ENCODE assay signal across 8 cellular contexts in the genomic region with DNA sequence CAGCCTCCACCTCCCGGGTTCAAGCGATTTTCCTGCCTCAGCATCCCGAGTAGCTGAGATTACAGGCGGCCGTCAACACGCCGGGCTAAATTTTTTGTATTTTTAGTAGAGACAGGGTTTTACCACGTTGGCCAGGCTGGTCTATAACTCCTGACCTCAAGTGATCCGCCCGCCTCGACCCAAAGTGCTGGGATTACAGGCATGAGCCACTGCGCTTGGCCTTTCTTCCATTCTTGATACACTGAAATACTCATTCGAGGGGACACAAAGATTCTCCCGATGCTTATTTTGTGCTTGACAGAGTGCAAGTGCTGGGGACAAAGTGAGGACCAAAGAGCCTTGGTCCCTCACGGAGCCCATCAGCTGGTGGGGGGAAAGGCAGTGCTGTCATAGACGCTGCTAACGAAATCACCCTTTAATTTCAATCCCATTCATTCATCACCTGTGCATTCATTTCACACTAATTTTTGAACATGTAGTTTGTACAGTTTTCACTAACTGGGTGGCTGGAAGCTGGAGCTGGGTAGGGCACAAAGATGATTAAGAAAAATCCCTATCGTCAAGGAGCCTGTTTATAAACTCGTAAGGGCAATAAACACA. TPM values are rescaled to one million over a fixed set of nuclear protein-coding genes. Genes with fewer than 3 reads are reported as not detected.
A peak's percentile ranks its signal among the peaks of the same experiment; 100 is the strongest.
DNase-seq lines count a peak whose midpoint lies in the region; ATAC-seq, FAIRE-seq and TF ChIP-seq lines count a peak whose summit lies in the region.

No MANE protein-coding gene starts in this region.

- FAIRE-seq in HepG2 (lab: Jason Lieb, UNC) (no peak), H54 (lab: Jason Lieb, UNC) (no peak)

- ATAC-seq in activated T-cell treated with anti-CD3 and anti-CD28 coated beads, Interleukin-2, amount 50 U/mL, for 4 hours: no peak
- ATAC-seq in activated naive CD8-positive, alpha-beta T cell treated with anti-CD3 and anti-CD28 coated beads, Interleukin-2, amount 50 U/mL, for 24 hours: no peak
- ATAC-seq in HepG2 (no peak), thoracic aorta (ENCODE audit: insufficient number of reproducible peaks, low FRiP score, low read depth) (no peak), HG03196 (IDR thresholded peaks at IDR 0.05; ENCODE audit: unreplicated experiment) (no peak)

- 27% methylated on average over 17 of the region's 19 CpGs for WGBS in HepG2 (ENCODE audit: low lambda C conversion rate)

- POLR2A ChIA-PET in HepG2 (lab: Yijun Ruan, JAX): interaction anchor here (0.6 to 1.6 kb wide), 2 partner anchors 105 to 297 kb away, joined by 3 to 4 read pairs; no protein-coding TSS in a partner anchor

- H4K20me1 ChIP-seq in HepG2 (ENCODE audit: insufficient read depth, low read length): peaks cover 28% of the 10 kb centered on the region

- TF ChIP-seq EP300 in HepG2 (IDR thresholded peaks at IDR 0.05; ENCODE audit: low read depth in 2 of 2, low read length in 2 of 2) (no peak), HepG2 (CRISPR knock-in tag; IDR thresholded peaks at IDR 0.05; ENCODE audit: borderline replicate concordance) (no peak)

- no peak for TF ChIP-seq RAD21 in HepG2 (CRISPR knock-in tag; IDR thresholded peaks at IDR 0.05)

- H3K9ac ChIP-seq in HepG2 (ENCODE audit: insufficient read depth, low read depth, low read length): peak overlapping the region; percentile 94; the same call in 1 of the 2 replicates

- no peak for DNase-seq in activated T-cell treated with anti-CD3 and anti-CD28 coated beads, Interleukin-2, amount 50 U/mL, for 4 hours
- DNase-seq in activated T-cell treated with anti-CD3 and anti-CD28 coated beads for 4 hours (no peak), HepG2 (ENCODE audit: low spot score) (no peak), thoracic aorta (ENCODE audit: low spot score) (no peak), H54 (ENCODE audit: insufficient read length, low spot score) (no peak), KG1 (lab: John Stamatoyannopoulos, UW) (no peak)
- DNase-seq in activated naive CD8-positive, alpha-beta T cell treated with anti-CD3 and anti-CD28 coated beads, Interleukin-2, amount 50 U/mL, for 24 hours: no peak

- no peaks in the 10 kb centered on the region for H3K9me3 Mint-ChIP-seq in activated T-cell treated with anti-CD3 and anti-CD28 coated beads, Interleukin-2, amount 50 U/mL, for 4 hours
- no peaks in the 10 kb centered on the region for H3K9me3 Mint-ChIP-seq in activated naive CD8-positive, alpha-beta T cell treated with anti-CD3 and anti-CD28 coated beads, Interleukin-2, amount 50 U/mL, for 24 hours

- H3K4me1 ChIP-seq in HepG2 (ENCODE audit: insufficient read depth, low read length) (peaks cover 38% of the 10 kb centered on the region), thoracic aorta (ENCODE audit: control insufficient read depth in 1 of 2, low read depth in 2 of 2) (peaks cover 23 to 39% of the 10 kb centered on the region in 2 donors)

- H3K36me3 ChIP-seq in HepG2 (replicated peaks in 1 of 2; ENCODE audit: control insufficient read depth in 1 of 2, insufficient read depth in 2 of 2, low read length in 2 of 2) (no peaks in the 10 kb centered on the region), thoracic aorta (no peaks in the 10 kb centered on the region)

- TF ChIP-seq CTCF in HepG2 (CRISPR knock-in tag; IDR thresholded peaks at IDR 0.05): no peak
- no peak for TF ChIP-seq CTCF in thoracic aorta (IDR thresholded peaks at IDR 0.05)

- H3K27me3 Mint-ChIP-seq in activated T-cell treated with anti-CD3 and anti-CD28 coated beads, Interleukin-2, amount 50 U/mL, for 4 hours (ENCODE audit: low read depth): peaks cover 2% of the 10 kb centered on the region
- no peaks in the 10 kb centered on the region for H3K27me3 Mint-ChIP-seq in activated naive CD8-positive, alpha-beta T cell treated with anti-CD3 and anti-CD28 coated beads, Interleukin-2, amount 50 U/mL, for 24 hours

- peaks cover 17% of the 10 kb centered on the region for H3K36me3 Mint-ChIP-seq in activated T-cell treated with anti-CD3 and anti-CD28 coated beads, Interleukin-2, amount 50 U/mL, for 4 hours (ENCODE audit: insufficient read depth)
- peaks cover 32% of the 10 kb centered on the region for H3K36me3 Mint-ChIP-seq in activated naive CD8-positive, alpha-beta T cell treated with anti-CD3 and anti-CD28 coated beads, Interleukin-2, amount 50 U/mL, for 24 hours (ENCODE audit: low read depth)

- CTCF ChIA-PET in HepG2 (lab: Yijun Ruan, JAX; ENCODE audit: low intra/inter-chr PET ratio, low total read pairs): no interaction called here

- H3K4me3 ChIP-seq in HepG2 (replicated peaks in 1 of 3; ENCODE audit: insufficient read depth in 1 of 3, low read depth in 2 of 3, low read length in 3 of 3) (peak overlapping the region; percentile 66 to 90 (median 79); a peak in 5 of 6 replicates), thoracic aorta (peak overlapping the region; percentile 91)

- in situ Hi-C loops in HepG2 (cut with HindIII; ENCODE audit: extremely low pct_ligation_motif_present, low pct_unique_long_range_greater_than_20kb): no loop called here

- peaks cover 39% of the 10 kb centered on the region for H3K79me2 ChIP-seq in HepG2 (ENCODE audit: insufficient read depth, low read length)

- peak overlapping the region; percentile 84 for H3K4me2 ChIP-seq in HepG2 (ENCODE audit: low read depth, low read length)

- TSS peak; percentile 78 for BruUV-seq in HepG2 (replicated peaks; lab: Mats Ljungman, UMichigan)

- H3K27me3 ChIP-seq in HepG2 (ENCODE audit: control insufficient read depth in 1 of 2, insufficient read depth in 2 of 2, low read length in 2 of 2) (peaks cover 1 to 22% of the 10 kb centered on the region in 2 experiments; a peak in 2 of 5 replicates), thoracic aorta (replicated peaks; ENCODE audit: insufficient read depth) (no peaks in the 10 kb centered on the region)

- no peak overlapping the region for H3K27ac Mint-ChIP-seq in activated naive CD8-positive, alpha-beta T cell treated with anti-CD3 and anti-CD28 coated beads, Interleukin-2, amount 50 U/mL, for 24 hours

- H3K4me3 Mint-ChIP-seq in activated T-cell treated with anti-CD3 and anti-CD28 coated beads, Interleukin-2, amount 50 U/mL, for 4 hours: peak overlapping the region; percentile 94
- H3K4me3 Mint-ChIP-seq in activated naive CD8-positive, alpha-beta T cell treated with anti-CD3 and anti-CD28 coated beads, Interleukin-2, amount 50 U/mL, for 24 hours: peak overlapping the region; percentile 89

- H3K9me3 ChIP-seq in HepG2 (ENCODE audit: low read length) (no peaks in the 10 kb centered on the region), thoracic aorta (no peaks in the 10 kb centered on the region)

- no peak overlapping the region for H3K27ac ChIP-seq in HepG2 (ENCODE audit: extremely low read length, insufficient read depth, low read length)
- H3K27ac ChIP-seq in thoracic aorta: no peak overlapping the region

- TF ChIP-seq POLR2A in HepG2 (IDR thresholded peaks at IDR 0.05; ENCODE audit: insufficient read depth in 1 of 2, low read depth in 2 of 2, low read length in 2 of 2) (no peak), H54 (IDR thresholded peaks at IDR 0.05; ENCODE audit: low read depth, low read length) (no peak)

- peaks cover 42% of the 10 kb centered on the region for H3K4me1 Mint-ChIP-seq in activated T-cell treated with anti-CD3 and anti-CD28 coated beads, Interleukin-2, amount 50 U/mL, for 4 hours (ENCODE audit: low read depth)
- H3K4me1 Mint-ChIP-seq in activated naive CD8-positive, alpha-beta T cell treated with anti-CD3 and anti-CD28 coated beads, Interleukin-2, amount 50 U/mL, for 24 hours: peaks cover 51% of the 10 kb centered on the region

- intact Hi-C loops in HepG2 (cut with micrococcal nuclease; ENCODE audit: unreplicated experiment): no loop called here

- no peak overlapping the region for H2AFZ ChIP-seq in HepG2 (ENCODE audit: low read length)

TF ChIP-seq in HepG2, 621 proteins besides CTCF, POLR2A, EP300 and RAD21 (continues in another document):
- TF ChIP-seq ZSCAN22 (CRISPR knock-in tag; IDR thresholded peaks at IDR 0.05) (no peak), ZNF10 (CRISPR knock-in tag; IDR thresholded peaks at IDR 0.05; ENCODE audit: borderline replicate concordance, low read depth) (no peak), THAP11 (CRISPR knock-in tag; IDR thresholded peaks at IDR 0.05) (no peak), ISX (CRISPR knock-in tag; conservative IDR thresholded peaks at IDR 0.05) (no peak), ZNF703 (CRISPR knock-in tag; IDR thresholded peaks at IDR 0.05; ENCODE audit: borderline replicate concordance) (no peak), ZSCAN25 (CRISPR knock-in tag; IDR thresholded peaks at IDR 0.05) (no peak), ZNF713 (CRISPR knock-in tag; IDR thresholded peaks at IDR 0.05) (no peak), CCDC6 (CRISPR knock-in tag; IDR thresholded peaks at IDR 0.05) (no peak), TCF7 (IDR thresholded peaks at IDR 0.05; ENCODE audit: low read depth) (0 out of 2 replicates have a peak, but pooled peaks have one; percentile 2), RNF2 (conservative IDR thresholded peaks at IDR 0.05; ENCODE audit: low read depth) (peak; percentile 62; the same call in 1 of the 2 replicates)

RNA-seq across cellular contexts. Expression of a gene that starts 0.6 kb away (rescaled TPM):
- total RNA-seq in activated T-cell treated with anti-CD3 and anti-CD28 coated beads, Interleukin-2, amount 50 U/mL, for 4 hours: 10 to 100 TPM; 35.3 to 37.8 (median 36.0) TPM
- total RNA-seq in HepG2 (2016; rRNA removed; fragmentation: Illumina TruSeq; extraction: Trizol) (56.3 and 65.5 TPM in 2 replicates), thoracic aorta (10 to 100 TPM; 18.1 to 29.5 TPM)
- total RNA-seq in HepG2 (2016; cell fraction: cytosol; rRNA removed; fragmentation: Illumina TruSeq; extraction: Trizol; ENCODE audit: low read depth): 13.3 and 17.4 TPM in 2 replicates
- 55.3 and 69.7 TPM in 2 replicates for total RNA-seq in HepG2 (2016; cell fraction: insoluble cytoplasmic fraction; rRNA removed; fragmentation: Illumina TruSeq; extraction: Trizol)
- total RNA-seq in HepG2 (2016; cell fraction: membrane; rRNA removed; fragmentation: Illumina TruSeq; extraction: Trizol): 23.5 and 27.3 TPM in 2 replicates
- 62.3 and 63.2 TPM in 2 replicates for total RNA-seq in HepG2 (2016; cell fraction: nucleus; rRNA removed; fragmentation: Illumina TruSeq; extraction: Trizol)
- polyA plus RNA-seq in HepG2 (2011; rRNA removed): 19.6 and 29.1 TPM in 2 replicates
- polyA plus RNA-seq in HepG2 (2011; cell fraction: cytosol; rRNA removed): 8.9 and 12.8 TPM in 2 replicates
- polyA plus RNA-seq in HepG2 (2011; cell fraction: nucleus; rRNA removed): 12.6 and 37.9 TPM in 2 replicates
- 26.6 and 33.0 TPM in 2 replicates for polyA plus RNA-seq in HepG2 (2012)
- 5.0 and 5.5 TPM in 2 replicates for polyA plus RNA-seq in HepG2 (2016; cell fraction: cytosol; fragmentation: Illumina TruSeq; extraction: Trizol; ENCODE audit: low read depth)
- polyA plus RNA-seq in HepG2 (2016; cell fraction: insoluble cytoplasmic fraction; fragmentation: Illumina TruSeq; extraction: Trizol; ENCODE audit: low read depth): 69.4 and 78.5 TPM in 2 replicates
- 13.1 and 14.8 TPM in 2 replicates for polyA plus RNA-seq in HepG2 (2016; cell fraction: membrane; fragmentation: Illumina TruSeq; extraction: Trizol; ENCODE audit: low read depth)
- 69.9 and 72.0 TPM in 2 replicates for polyA plus RNA-seq in HepG2 (2016; cell fraction: nucleus; fragmentation: Illumina TruSeq; extraction: Trizol; ENCODE audit: insufficient read depth, low read depth)
- polyA minus RNA-seq in HepG2 (2011; rRNA and poly(A)+ RNA removed; ENCODE audit: low replicate concordance): 11.4 and 17.2 TPM in 2 replicates
- 6.9 and 11.3 TPM in 2 replicates for polyA minus RNA-seq in HepG2 (2011; cell fraction: cytosol; rRNA and poly(A)+ RNA removed)
- polyA minus RNA-seq in HepG2 (2011; cell fraction: nucleus; rRNA and poly(A)+ RNA removed): 51.7 and 63.1 TPM in 2 replicates
